8 cellular contexts compared by ENCODE assay signal in the genomic region with DNA sequence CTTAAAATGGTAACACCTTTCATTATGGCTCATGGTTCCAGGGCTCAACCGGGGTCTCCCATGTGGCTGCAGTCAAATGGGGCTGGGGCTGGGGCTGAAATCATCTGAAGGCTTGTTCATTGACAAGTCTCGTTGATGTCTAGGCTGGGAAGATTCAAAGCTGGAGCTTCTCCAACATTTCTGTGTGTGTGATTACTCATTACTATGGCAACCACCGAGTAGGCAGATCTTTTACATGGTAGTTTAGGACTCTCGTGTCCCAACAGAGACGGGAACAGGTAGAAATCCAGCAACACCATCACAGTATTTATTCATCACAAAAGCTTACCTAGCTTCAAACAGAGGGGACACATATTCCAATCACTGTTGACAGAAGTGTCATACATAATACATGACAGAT. TPM values are rescaled to one million over a fixed set of nuclear protein-coding genes. Genes with fewer than 3 reads are reported as not detected.
DNase-seq lines count a peak whose midpoint lies in the region; ATAC-seq and TF ChIP-seq lines count a peak whose summit lies in the region.

No MANE protein-coding gene starts in this region.

- POLR2A ChIA-PET in BJ (lab: Charles Lee): no interaction called here

- peaks cover 4% of the 10 kb centered on the region for H3K36me3 ChIP-seq in BJ (ENCODE audit: control insufficient read depth, insufficient read depth, low read length)

- ATAC-seq in GM18868 (IDR thresholded peaks at IDR 0.05; ENCODE audit: unreplicated experiment): no peak

- TF ChIP-seq CTCF in BJ (IDR thresholded peaks at IDR 0.05; ENCODE audit: insufficient read depth, low read depth, low read length): no peak
- TF ChIP-seq CTCF in HFFc6 (IDR thresholded peaks at IDR 0.05): no peak
- no peak for TF ChIP-seq CTCF in chondrocyte (IDR thresholded peaks at IDR 0.05)

- no peaks in the 10 kb centered on the region for H3K27me3 Mint-ChIP-seq in HFFc6 (ENCODE audit: insufficient read depth)
- H3K27me3 Mint-ChIP-seq in chondrocyte (ENCODE audit: low read depth): no peaks in the 10 kb centered on the region

- no peak overlapping the region for H3K4me3 ChIP-seq in BJ (ENCODE audit: low read depth, low read length)

- H3K4me1 Mint-ChIP-seq in HFFc6 (ENCODE audit: low read depth) (peaks cover 52% of the 10 kb centered on the region), chondrocyte (ENCODE audit: low read depth) (peaks cover 49% of the 10 kb centered on the region)

- no peaks in the 10 kb centered on the region for H3K27me3 ChIP-seq in BJ (ENCODE audit: control insufficient read depth, insufficient read depth, low read length)

- H3K36me3 Mint-ChIP-seq in HFFc6 (ENCODE audit: low read depth) (peaks cover 17% of the 10 kb centered on the region), chondrocyte (ENCODE audit: low read depth) (peaks cover 5% of the 10 kb centered on the region)

- H3K9me3 Mint-ChIP-seq in HFFc6 (no peaks in the 10 kb centered on the region), chondrocyte (ENCODE audit: low read depth) (no peaks in the 10 kb centered on the region)

- peak; percentile 19 for DNase-seq in BJ (ENCODE audit: low read depth)
- peak; percentile 74 for DNase-seq in HFFc6
- DNase-seq in chondrocyte (ENCODE audit: low spot score): no peak
- peak; percentile 76 to 83 for DNase-seq in lung microvascular endothelial cell (ENCODE audit: low read depth in 2 of 2)
- no peak for DNase-seq in DMS153 (lab: John Stamatoyannopoulos, UW)
- DNase-seq in T-helper 9 cell: no peak
- DNase-seq in HuH-7 (ENCODE audit: low spot score): no peak

- CTCF ChIA-PET in BJ (lab: Yijun Ruan, JAX): interaction anchor here (1.1 to 1.2 kb wide), 2 partner anchors 12 to 34 kb away, joined by 3 to 4 read pairs; no protein-coding TSS in a partner anchor

- H3K4me3 Mint-ChIP-seq in HFFc6 (no peak overlapping the region; the same call in 1 of the 2 replicates), chondrocyte (ENCODE audit: unreplicated experiment) (no peak overlapping the region)

- H3K27ac Mint-ChIP-seq in HFFc6 (peak overlapping the region; percentile 86), chondrocyte (ENCODE audit: unreplicated experiment) (peak overlapping the region; percentile 68)

RNA-seq across cellular contexts. Expression of gene YTHDC1, which starts 7.8 kb away (rescaled TPM):
- 21.6 and 41.4 TPM in 2 replicates for polyA plus RNA-seq in BJ (2011; rRNA removed)
- polyA minus RNA-seq in BJ (2011; rRNA and poly(A)+ RNA removed): 23.5 and 29.6 TPM in 2 replicates
- 10 to 100 TPM; 41.3 to 51.8 (median 50.1) TPM for total RNA-seq in HFFc6 (2021; fragmentation: NEBNext Ultra II Directional; extraction: Animal tissue kit (Norgen Biotek cat#: 25700))
- total RNA-seq in chondrocyte (53.9 to 54.8 TPM (median 54.1 TPM) in 3 replicates), lung microvascular endothelial cell (16.6 and 28.8 TPM in 2 replicates)

Comparison
In these comparisons a context has a peak if more than half of its experiments do, and no peak if none do; other contexts are left out.
1. DNase-seq: peak in BJ (single experiment), HFFc6 (single experiment) and lung microvascular endothelial cell (2 of 2); none in chondrocyte (single experiment), DMS153 (single experiment), T-helper 9 cell (single experiment) and HuH-7 (single experiment).